Comparison of ENCODE assay signal across 4 cellular contexts in the genomic region with DNA sequence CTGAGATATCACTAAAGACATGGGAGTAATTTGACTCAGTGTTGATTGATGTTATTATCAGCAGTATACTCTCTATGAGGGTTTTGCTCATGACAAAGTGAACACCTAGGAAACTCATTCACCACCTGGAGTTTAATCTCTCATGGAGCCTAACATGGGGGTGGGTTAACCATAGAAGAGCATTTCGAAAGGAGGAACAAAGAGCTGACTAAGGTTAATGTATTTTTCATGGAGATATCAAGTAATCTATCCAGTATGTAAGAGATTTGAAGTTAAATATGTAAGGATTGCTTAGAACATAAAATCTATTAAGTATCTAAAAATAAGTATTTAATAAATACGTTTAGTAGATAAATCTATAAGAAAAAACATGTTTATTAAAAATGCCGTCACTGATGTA.
"Had no signal": no experiment of that assay in that cellular context is flagged by ENCODE, and none has a peak within 500 bp of the region (broad histone marks: within the 10 kb centered on the region; RNA-seq: fewer than 3 reads in every experiment).

No MANE protein-coding gene starts in this region.

- H3K4me2 ChIP-seq: GM23338 had no signal

- H2AFZ ChIP-seq: GM23338 had no signal

- H3K4me3 ChIP-seq: GM23338 had no signal

- H3K27ac ChIP-seq: HL-60 had no signal

- ATAC-seq: GM23338 had no signal

- DNase-seq: H9, HCEC 1CT had no signal
